ENCODE assay signal across 18 cellular contexts in genomic region chr2:197037863-197038398, GRCh38.
A peak's percentile ranks its signal among the peaks of the same experiment; 100 is the strongest.
DNase-seq lines count a peak whose midpoint lies in the region; ATAC-seq and TF ChIP-seq lines count a peak whose summit lies in the region.
"Had no signal": no experiment of that assay in that cellular context is flagged by ENCODE, and none has a peak within 500 bp of the region (broad histone marks: within the 10 kb centered on the region; RNA-seq: fewer than 3 reads in every experiment).

No MANE protein-coding gene starts in this region.

- H3K9ac ChIP-seq in colonic mucosa (ENCODE audit: low read depth in 2 of 2, low read length in 2 of 2), result no peak overlapping the region

- H3K4me3 ChIP-seq in HFF-Myc (replicated peaks; ENCODE audit: low read depth, low read length) (no peak overlapping the region), colonic mucosa (no peak overlapping the region)
- H3K4me3 ChIP-seq: gastrocnemius medialis, lung, sigmoid colon had no signal

- TF ChIP-seq CTCF in HFF-Myc (IDR thresholded peaks at IDR 0.05; ENCODE audit: low read depth, low read length, missing control alignments), result peak; percentile 2
- TF ChIP-seq CTCF in colonic mucosa (IDR thresholded peaks at IDR 0.05), result no peak

- no peaks in the 10 kb centered on the region for H3K36me3 ChIP-seq in colonic mucosa
- H3K36me3 ChIP-seq: gastrocnemius medialis had no signal

- no peaks in the 10 kb centered on the region for H3K9me3 ChIP-seq in colonic mucosa
- H3K9me3 ChIP-seq: gastrocnemius medialis, sigmoid colon had no signal

- peaks cover 59% of the 10 kb centered on the region for H3K4me1 Mint-ChIP-seq in activated naive CD8-positive, alpha-beta T cell (ENCODE audit: low read depth)
- H3K4me1 Mint-ChIP-seq in memory B cell, result peaks cover 6% of the 10 kb centered on the region

- peaks cover 2% of the 10 kb centered on the region for H3K9me3 Mint-ChIP-seq in activated naive CD8-positive, alpha-beta T cell (ENCODE audit: low read depth)
- H3K9me3 Mint-ChIP-seq in memory B cell, result no peaks in the 10 kb centered on the region
- H3K9me3 Mint-ChIP-seq: IgD-negative memory B cell had no signal

- no peak overlapping the region for H3K27ac ChIP-seq in colonic mucosa
- H3K27ac ChIP-seq: 22Rv1, gastrocnemius medialis, sigmoid colon had no signal

- ATAC-seq in memory B cell (ENCODE audit: low read depth), result no peak
- no peak for ATAC-seq in HG02884 (IDR thresholded peaks at IDR 0.05; ENCODE audit: unreplicated experiment)
- ATAC-seq: gastrocnemius medialis had no signal

- no peaks in the 10 kb centered on the region for H3K27me3 Mint-ChIP-seq in activated naive CD8-positive, alpha-beta T cell
- H3K27me3 Mint-ChIP-seq in memory B cell, result no peaks in the 10 kb centered on the region
- H3K27me3 Mint-ChIP-seq: IgD-negative memory B cell had no signal

- H3K27me3 ChIP-seq in colonic mucosa, result no peaks in the 10 kb centered on the region
- H3K27me3 ChIP-seq: gastrocnemius medialis, sigmoid colon had no signal

- DNase-seq in DMS53 (lab: John Stamatoyannopoulos, UW), result peak; percentile 8
- no peak for DNase-seq in DMS53 treated with DMSO at 0.1 percent for 48 hours (lab: John Stamatoyannopoulos, UW; ENCODE audit: unreplicated experiment)
- DNase-seq in HFF-Myc (ENCODE audit: extremely low read depth, low read depth), result no peak
- DNase-seq in memory B cell (ENCODE audit: low spot score in 2 of 2), result no peak
- no peak for DNase-seq in SW480 (ENCODE audit: low spot score)
- DNase-seq in colonic mucosa, result no peak
- DNase-seq: activated CD4-positive, CD25-positive, alpha-beta regulatory T cell; effector CD4-positive, alpha-beta T cell; gastrocnemius medialis; NCI-H1436 treated with DMSO at 0.1 percent for 48 hours; NCI-H446; sigmoid colon; stimulated activated CD4-positive, alpha-beta T cell treated with anti-CD3 and anti-CD28 coated beads, Interleukin-4, amount 100 ng/mL, for 1 hour had no signal

- peak overlapping the region; percentile 73 for H3K27ac Mint-ChIP-seq in activated naive CD8-positive, alpha-beta T cell
- peak overlapping the region; percentile 79 for H3K27ac Mint-ChIP-seq in memory B cell

- peaks cover 38% of the 10 kb centered on the region for H3K36me3 Mint-ChIP-seq in activated naive CD8-positive, alpha-beta T cell
- peaks cover 30% of the 10 kb centered on the region for H3K36me3 Mint-ChIP-seq in memory B cell

- intact Hi-C loops in colonic mucosa (cut with DNase I), result no loop called here

- no peaks in the 10 kb centered on the region for H3K4me1 ChIP-seq in colonic mucosa
- H3K4me1 ChIP-seq: gastrocnemius medialis had no signal

- no peak overlapping the region for H3K4me3 Mint-ChIP-seq in activated naive CD8-positive, alpha-beta T cell
- H3K4me3 Mint-ChIP-seq in memory B cell, result no peak overlapping the region
- H3K4me3 Mint-ChIP-seq: IgD-negative memory B cell had no signal
